Comparison of ENCODE assay signal across 22 cellular contexts in genomic region chr6:8875986-8876385, GRCh38.
"Had no signal": no experiment of that assay in that cellular context is flagged by ENCODE, and none has a peak within 500 bp of the region (broad histone marks: within the 10 kb centered on the region; RNA-seq: fewer than 3 reads in every experiment).

No MANE protein-coding gene starts in this region.

- H3K4me1 Mint-ChIP-seq: endodermal cell, memory B cell, natural killer cell, neural crest cell had no signal

- H3K27me3 Mint-ChIP-seq: memory B cell had no signal

- ATAC-seq: foreskin keratinocyte, left cardiac atrium, lower lobe of right lung, natural killer cell had no signal

- H3K4me3 ChIP-seq: hepatocyte, left ventricle myocardium inferior, lower lobe of right lung, right atrium auricular region, sigmoid colon, skin epidermis, stomach had no signal

- H3K9me3 ChIP-seq: left ventricle myocardium inferior, lower lobe of right lung, right atrium auricular region, sigmoid colon, stomach had no signal

- H3K9me3 Mint-ChIP-seq: endodermal cell, memory B cell, mesothelial cell of epicardium, neural crest cell had no signal

- H3K27ac Mint-ChIP-seq: endodermal cell, memory B cell, mesothelial cell of epicardium, natural killer cell had no signal

- H3K27ac ChIP-seq: foreskin keratinocyte, hepatocyte, left ventricle myocardium inferior, lower lobe of right lung, right atrium auricular region, sigmoid colon, skin epidermis, stomach had no signal

- H3K36me3 Mint-ChIP-seq: memory B cell, mesothelial cell of epicardium, natural killer cell had no signal

- DNase-seq: effector CD4-positive, alpha-beta T cell; endodermal cell; erythroblast; foreskin keratinocyte; head of caudate nucleus; kidney; left cardiac atrium; left ventricle myocardium inferior; lower lobe of right lung; natural killer cell; sigmoid colon; stimulated activated CD4-positive, alpha-beta T cell treated with anti-CD3 and anti-CD28 coated beads, Interleukin-2, amount 100 ng/mL, for 24 hours; stimulated activated naive CD4-positive, alpha-beta T cell; stomach; substantia nigra; trophoblast cell had no signal

- H3K4me3 Mint-ChIP-seq: endodermal cell, memory B cell, mesothelial cell of epicardium, natural killer cell, neural crest cell had no signal

- H3K4me1 ChIP-seq: foreskin keratinocyte, left ventricle myocardium inferior, lower lobe of right lung, right atrium auricular region, sigmoid colon, stomach had no signal

- H3K27me3 ChIP-seq: foreskin keratinocyte, hepatocyte, right atrium auricular region, sigmoid colon, stomach had no signal

- H3K36me3 ChIP-seq: left ventricle myocardium inferior, lower lobe of right lung, right atrium auricular region, sigmoid colon, stomach had no signal
